In the genomic region with DNA sequence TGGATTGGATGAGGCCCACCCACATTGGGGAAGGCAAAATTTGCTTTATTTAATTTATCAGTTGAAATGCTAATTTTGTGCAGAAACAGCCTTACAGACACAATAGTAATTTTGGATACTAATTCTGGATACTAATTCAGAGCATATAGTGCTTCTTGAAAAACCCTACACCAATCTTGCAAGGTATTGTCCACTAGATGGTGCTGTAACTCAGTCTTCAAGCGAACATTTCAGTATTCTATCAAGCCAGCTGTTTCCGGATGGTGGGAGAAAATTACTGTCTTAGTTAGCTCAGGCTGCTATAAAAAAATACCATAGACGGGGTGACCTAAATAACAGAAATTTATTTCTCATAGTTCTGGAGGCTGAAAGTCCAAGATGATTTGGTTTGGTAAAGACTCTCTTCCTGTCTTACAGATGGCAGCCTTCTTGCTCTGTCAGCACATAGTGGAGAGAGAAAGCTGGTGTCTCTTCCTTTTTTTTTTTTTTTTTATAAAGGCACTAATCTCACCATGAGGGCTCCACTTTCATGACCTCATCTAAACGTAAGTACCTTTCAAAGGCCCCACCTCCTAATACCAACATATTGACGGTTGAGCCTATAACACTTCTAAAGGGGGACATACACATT, we compare ENCODE assay signal across 8 cellular contexts.
DNase-seq lines count a peak whose midpoint lies in the region; ATAC-seq and TF ChIP-seq lines count a peak whose summit lies in the region.

No MANE protein-coding gene starts in this region.

- H3K9ac ChIP-seq in adipocyte (ENCODE audit: low read length), result no peak overlapping the region

- DNase-seq in NB4 (ENCODE audit: low read depth), result peak; percentile 75
- DNase-seq in adipocyte (ENCODE audit: low read depth), result peak; percentile 72
- DNase-seq in midbrain (lab: John Stamatoyannopoulos, UW), result peak; percentile 33
- no peak for DNase-seq in GOT3 (lab: John Stamatoyannopoulos, UW)
- no peak for DNase-seq in amniotic stem cell (lab: John Stamatoyannopoulos, UW)
- DNase-seq in activated T-cell treated with anti-CD3 and anti-CD28 coated beads for 4 hours, result no peak
- no peak for DNase-seq in activated T-cell treated with anti-CD3 and anti-CD28 coated beads, Interleukin-2, amount 50 U/mL, for 4 hours

- H3K27me3 ChIP-seq in adipocyte (replicated peaks; ENCODE audit: control insufficient read depth, insufficient read depth, low read length), result no peaks in the 10 kb centered on the region

- TF ChIP-seq POLR2A in NB4 (IDR thresholded peaks at IDR 0.05; ENCODE audit: extremely low read depth, insufficient read length), result no peak

- TF ChIP-seq CTCF in NB4 (IDR thresholded peaks at IDR 0.05; ENCODE audit: low read depth, low read length), result peak; percentile 62

- H3K36me3 ChIP-seq in adipocyte (ENCODE audit: control insufficient read depth, insufficient read depth, low read length, severe bottlenecking), result no peaks in the 10 kb centered on the region

- ATAC-seq in GM19351 (IDR thresholded peaks at IDR 0.05; ENCODE audit: unreplicated experiment), result peak; percentile 67
- no peak for ATAC-seq in activated T-cell treated with anti-CD3 and anti-CD28 coated beads, Interleukin-2, amount 50 U/mL, for 4 hours

- H3K36me3 Mint-ChIP-seq in activated T-cell treated with anti-CD3 and anti-CD28 coated beads, Interleukin-2, amount 50 U/mL, for 4 hours (ENCODE audit: insufficient read depth), result no peaks in the 10 kb centered on the region

- peaks cover 14% of the 10 kb centered on the region for H3K9me3 Mint-ChIP-seq in activated T-cell treated with anti-CD3 and anti-CD28 coated beads, Interleukin-2, amount 50 U/mL, for 4 hours

- H3K9me3 ChIP-seq in adipocyte (ENCODE audit: control insufficient read depth, low read length), result no peaks in the 10 kb centered on the region

- H3K4me1 Mint-ChIP-seq in activated T-cell treated with anti-CD3 and anti-CD28 coated beads, Interleukin-2, amount 50 U/mL, for 4 hours (ENCODE audit: low read depth), result no peaks in the 10 kb centered on the region

- no peak overlapping the region for H3K4me3 Mint-ChIP-seq in activated T-cell treated with anti-CD3 and anti-CD28 coated beads, Interleukin-2, amount 50 U/mL, for 4 hours

- no peaks in the 10 kb centered on the region for H3K4me1 ChIP-seq in adipocyte (ENCODE audit: control insufficient read depth, insufficient read depth, low read length)

- no peaks in the 10 kb centered on the region for H3K27me3 Mint-ChIP-seq in activated T-cell treated with anti-CD3 and anti-CD28 coated beads, Interleukin-2, amount 50 U/mL, for 4 hours (ENCODE audit: low read depth)

- H3K4me3 ChIP-seq in NB4 (ENCODE audit: low read depth, low read length) (no peak overlapping the region), adipocyte (ENCODE audit: low read length) (no peak overlapping the region)

Comparison
In these comparisons a context has a peak if more than half of its experiments do, and no peak if none do; other contexts are left out.
1. DNase-seq: peak in NB4 (single experiment), adipocyte (single experiment) and midbrain (single experiment); none in GOT3 (single experiment), amniotic stem cell (single experiment), activated T-cell treated with anti-CD3 and anti-CD28 coated beads for 4 hours (single experiment) and activated T-cell treated with anti-CD3 and anti-CD28 coated beads, Interleukin-2, amount 50 U/mL, for 4 hours (single experiment).